Comparison of ENCODE assay signal across 8 cellular contexts in genomic region chr6:117547688-117548621, GRCh38. TPM values are rescaled to one million over a fixed set of nuclear protein-coding genes. Genes with fewer than 3 reads are reported as not detected.
DNase-seq lines count a peak whose midpoint lies in the region; ATAC-seq and FAIRE-seq lines count a peak whose summit lies in the region.

No MANE protein-coding gene starts in this region.

- peaks cover 34% of the 10 kb centered on the region for H3K4me1 ChIP-seq in SJSA1 (replicated peaks)
- H3K4me1 ChIP-seq in small intestine (ENCODE audit: control insufficient read depth in 2 of 2, insufficient read depth in 1 of 2, low read depth in 1 of 2, low read length in 1 of 2) = peaks cover 0 to 2% of the 10 kb centered on the region in 2 donors

- ATAC-seq in HG02623 (IDR thresholded peaks at IDR 0.05; ENCODE audit: unreplicated experiment) = peak; percentile 35

- H3K4me3 ChIP-seq in SJSA1 (no peak overlapping the region), small intestine (ENCODE audit: low read depth in 1 of 2, low read length in 2 of 2) (peak overlapping the region in 1 of 2 donors; percentile 26)

- H3K27ac ChIP-seq in SJSA1 (peak overlapping the region; percentile 60), small intestine (ENCODE audit: low read depth in 1 of 2, low read length in 1 of 2) (peak overlapping the region; percentile 14 to 78)

- 55 to 84% (median 66%) methylated on average over 64 of the region's 64 CpGs for WGBS in small intestine, 3 donors

- peaks cover 60% of the 10 kb centered on the region for H3K36me3 ChIP-seq in SJSA1
- no peaks in the 10 kb centered on the region for H3K36me3 ChIP-seq in small intestine (ENCODE audit: control insufficient read depth in 2 of 2, insufficient read depth in 2 of 2, low read length in 2 of 2)

- no peaks in the 10 kb centered on the region for H3K27me3 ChIP-seq in SJSA1 (replicated peaks)
- no peaks in the 10 kb centered on the region for H3K27me3 ChIP-seq in small intestine (ENCODE audit: control insufficient read depth in 2 of 2, insufficient read depth in 2 of 2, low read length in 2 of 2)

- peak; percentile 16 for DNase-seq in DMS79 (lab: John Stamatoyannopoulos, UW)
- DNase-seq in SJSA1 (ENCODE audit: low read depth in 1 of 2, low spot score in 2 of 2) = no peak
- DNase-seq in anterior cingulate cortex (lab: John Stamatoyannopoulos, UW) = peak in 51 of 58 donors; percentile 12 to 70 (median 36)
- peak in 43 of 51 donors; percentile 9 to 72 (median 43) for DNase-seq in hypothalamus (lab: John Stamatoyannopoulos, UW)
- DNase-seq in small intestine = no peak
- no peak for DNase-seq in HuH-7.5 (ENCODE audit: low spot score)
- no peak for DNase-seq in 8988T

- no peak for FAIRE-seq in small intestine (lab: Jason Lieb, UNC)

- H3K9me3 ChIP-seq in SJSA1 (replicated peaks) = no peaks in the 10 kb centered on the region
- no peaks in the 10 kb centered on the region for H3K9me3 ChIP-seq in small intestine (ENCODE audit: control insufficient read depth, low read depth)

RNA-seq across cellular contexts. Expression of gene GOPC, which starts 54.4 kb away (rescaled TPM):
- 50.2 and 54.2 TPM in 2 replicates for total RNA-seq in SJSA1 (2014; rRNA removed; shearing (Covaris generic))
- 10 to 100 TPM in 2 of 3 donors, 1 to 10 TPM in 1; 7.6 to 12.1 (median 11.4) TPM for polyA plus RNA-seq in small intestine

Comparison
In these comparisons a context has a peak if more than half of its experiments do, and no peak if none do; other contexts are left out.
1. DNase-seq: peak in DMS79 (single experiment), anterior cingulate cortex (51 of 58) and hypothalamus (43 of 51); none in SJSA1 (0 of 2), small intestine (single experiment), HuH-7.5 (single experiment) and 8988T (single experiment).